In genomic region chr20:50284811-50285375, GRCh38 we compare ENCODE assay signal across 1 cellular context.
A peak's percentile ranks its signal among the peaks of the same experiment; 100 is the strongest.
TF ChIP-seq lines count a peak whose summit lies in the region.

No MANE protein-coding gene starts in this region.

TF ChIP-seq in HepG2, 621 proteins besides CTCF, POLR2A, EP300 and RAD21 (continued from another document):
- TF ChIP-seq PRDM15 (CRISPR knock-in tag; IDR thresholded peaks at IDR 0.05) = no peak
- TF ChIP-seq TAF15 (IDR thresholded peaks at IDR 0.05; ENCODE audit: low read depth, low read length, poor library complexity, severe bottlenecking) = no peak
- TF ChIP-seq ZNF543 (CRISPR knock-in tag; IDR thresholded peaks at IDR 0.05) = no peak
- no peak for TF ChIP-seq RELA (CRISPR knock-in tag; IDR thresholded peaks at IDR 0.05)
- TF ChIP-seq KLF11 (CRISPR knock-in tag; IDR thresholded peaks at IDR 0.05) = no peak
- no peak for TF ChIP-seq ZSCAN21 (CRISPR knock-in tag; IDR thresholded peaks at IDR 0.05; ENCODE audit: borderline replicate concordance)
- no peak for TF ChIP-seq ZNF326 (CRISPR knock-in tag; IDR thresholded peaks at IDR 0.05; ENCODE audit: borderline replicate concordance)
- 0 out of 2 replicates have a peak, but pooled peaks have one; percentile 25 for TF ChIP-seq ZNF776 (CRISPR knock-in tag; IDR thresholded peaks at IDR 0.05)
- peak; percentile 55; the same call in 1 of the 2 replicates for TF ChIP-seq ZNF501 (CRISPR knock-in tag; IDR thresholded peaks at IDR 0.05)
- no peak for TF ChIP-seq ZNF33B (CRISPR knock-in tag; IDR thresholded peaks at IDR 0.05)
- TF ChIP-seq ZNF292 (CRISPR knock-in tag; IDR thresholded peaks at IDR 0.05; ENCODE audit: borderline replicate concordance, low read depth) = no peak
- no peak for TF ChIP-seq YY1 (IDR thresholded peaks at IDR 0.05; ENCODE audit: insufficient read depth, insufficient replicate concordance, low read depth, low read length)
- TF ChIP-seq KDM4B (CRISPR knock-in tag; IDR thresholded peaks at IDR 0.05) = no peak
- no peak for TF ChIP-seq CCDC6 (CRISPR knock-in tag; IDR thresholded peaks at IDR 0.05)
- TF ChIP-seq ZNF143 (CRISPR knock-in tag; IDR thresholded peaks at IDR 0.05) = peak; percentile 35; the same call in 1 of the 2 replicates
- TF ChIP-seq ARID5B (CRISPR knock-in tag; IDR thresholded peaks at IDR 0.05) = no peak
- TF ChIP-seq ZHX1 (CRISPR knock-in tag; IDR thresholded peaks at IDR 0.05; ENCODE audit: low read depth) = no peak
- no peak for TF ChIP-seq ZNF232 (CRISPR knock-in tag; IDR thresholded peaks at IDR 0.05; ENCODE audit: borderline replicate concordance)
- no peak for TF ChIP-seq MAFG (CRISPR knock-in tag; IDR thresholded peaks at IDR 0.05)
- TF ChIP-seq GFI1 (CRISPR knock-in tag; IDR thresholded peaks at IDR 0.05; ENCODE audit: borderline replicate concordance) = no peak
- TF ChIP-seq ZNF382 (CRISPR knock-in tag; IDR thresholded peaks at IDR 0.05; ENCODE audit: borderline replicate concordance) = no peak
- no peak for TF ChIP-seq DPF2 (CRISPR knock-in tag; IDR thresholded peaks at IDR 0.05; ENCODE audit: borderline replicate concordance, low read depth)
- TF ChIP-seq NR2F6 (IDR thresholded peaks at IDR 0.05) = no peak
- TF ChIP-seq NR2F6 (CRISPR knock-in tag; IDR thresholded peaks at IDR 0.05) = no peak
- TF ChIP-seq ZNF570 (CRISPR knock-in tag; IDR thresholded peaks at IDR 0.05; ENCODE audit: borderline replicate concordance) = no peak
- TF ChIP-seq ZSCAN29 (CRISPR knock-in tag; conservative IDR thresholded peaks at IDR 0.05) = no peak
- TF ChIP-seq NFYB (CRISPR knock-in tag; IDR thresholded peaks at IDR 0.05) = no peak
- no peak for TF ChIP-seq ZNF446 (CRISPR knock-in tag; IDR thresholded peaks at IDR 0.05)
- TF ChIP-seq ZNF550 (CRISPR knock-in tag; IDR thresholded peaks at IDR 0.05; ENCODE audit: borderline replicate concordance) = 0 out of 2 replicates have a peak, but pooled peaks have one; percentile 48
- TF ChIP-seq AHDC1 (CRISPR knock-in tag; IDR thresholded peaks at IDR 0.05; ENCODE audit: borderline replicate concordance) = no peak
- TF ChIP-seq ARNT2 (CRISPR knock-in tag; IDR thresholded peaks at IDR 0.05; ENCODE audit: low read depth) = no peak
- TF ChIP-seq ZNF510 (CRISPR knock-in tag; IDR thresholded peaks at IDR 0.05; ENCODE audit: low read depth) = no peak
- TF ChIP-seq RORA (CRISPR knock-in tag; IDR thresholded peaks at IDR 0.05) = no peak
